ENCODE assay signal across 17 cellular contexts in genomic region chr6:19841181-19841580, GRCh38. TPM values are rescaled to one million over a fixed set of nuclear protein-coding genes. Genes with fewer than 3 reads are reported as not detected.
DNase-seq lines count a peak whose midpoint lies in the region; TF ChIP-seq lines count a peak whose summit lies in the region.
"Had no signal": no experiment of that assay in that cellular context is flagged by ENCODE, and none has a peak within 500 bp of the region (broad histone marks: within the 10 kb centered on the region; RNA-seq: fewer than 3 reads in every experiment).

No MANE protein-coding gene starts in this region.

- DNase-seq in Caki2 (ENCODE audit: low read depth) (peak; percentile 50), neural progenitor cell (ENCODE audit: low spot score) (no peak), osteocyte (ENCODE audit: extremely low spot score, unreplicated experiment) (no peak), hepatic stellate cell (ENCODE audit: low spot score) (no peak)
- no peak for DNase-seq in activated CD4-positive, CD25-positive, alpha-beta regulatory T cell treated with anti-CD3 and anti-CD28 coated beads, Interleukin-2, amount 50 U/mL, for 72 hours
- DNase-seq: dermis blood vessel endothelial cell; hippocampal formation; Kasumi-1; left ventricle myocardium inferior; naive thymus-derived CD4-positive, alpha-beta T cell; NCI-H524 had no signal

- H3K4me1 Mint-ChIP-seq in neural progenitor cell (peaks cover 55% of the 10 kb centered on the region), osteocyte (ENCODE audit: unreplicated experiment) (peaks cover 50% of the 10 kb centered on the region)

- H3K27ac Mint-ChIP-seq in neural progenitor cell: no peak overlapping the region
- H3K27ac Mint-ChIP-seq in osteocyte (ENCODE audit: unreplicated experiment): no peak overlapping the region
- H3K27ac Mint-ChIP-seq: naive thymus-derived CD4-positive, alpha-beta T cell had no signal

- peak overlapping the region; percentile 99 for H3K4me3 Mint-ChIP-seq in neural progenitor cell
- no peak overlapping the region for H3K4me3 Mint-ChIP-seq in osteocyte (ENCODE audit: unreplicated experiment)
- H3K4me3 Mint-ChIP-seq: naive thymus-derived CD4-positive, alpha-beta T cell had no signal

- H3K4me3 ChIP-seq in ectodermal cell (ENCODE audit: insufficient read depth, low read depth, low read length) (no peak overlapping the region), neural progenitor cell (peak overlapping the region; percentile 91)
- H3K4me3 ChIP-seq: GM12878, left ventricle myocardium inferior had no signal

- H3K9me3 ChIP-seq in ectodermal cell (ENCODE audit: control insufficient read depth, low read length): no peaks in the 10 kb centered on the region
- H3K9me3 ChIP-seq in neural progenitor cell (ENCODE audit: low read depth): no peaks in the 10 kb centered on the region
- H3K9me3 ChIP-seq: left ventricle myocardium inferior, right atrium auricular region had no signal

- no peaks in the 10 kb centered on the region for H3K36me3 ChIP-seq in ectodermal cell (ENCODE audit: control insufficient read depth, insufficient read depth, low read length)
- H3K36me3 ChIP-seq in neural progenitor cell: no peaks in the 10 kb centered on the region
- H3K36me3 ChIP-seq: left ventricle myocardium inferior, right atrium auricular region had no signal

- TF ChIP-seq CTCF in neural progenitor cell (IDR thresholded peaks at IDR 0.05) (no peak), osteocyte (IDR thresholded peaks at IDR 0.05) (no peak)

- no peak for TF ChIP-seq RAD21 in Ishikawa (IDR thresholded peaks at IDR 0.05; ENCODE audit: low read depth)

- 61 to 75% methylated on average over 2 of the region's 3 CpGs for WGBS in ectodermal cell, 2 experiments

- H3K9ac ChIP-seq in neural progenitor cell: no peak overlapping the region

- TF ChIP-seq EP300 in Ishikawa (IDR thresholded peaks at IDR 0.05; ENCODE audit: borderline replicate concordance): no peak

- peaks cover 41% of the 10 kb centered on the region for H3F3A ChIP-seq in neural progenitor cell (ENCODE audit: low read depth)

- peak overlapping the region; percentile 96 for H3K4me2 ChIP-seq in neural progenitor cell

- H3K27me3 Mint-ChIP-seq in neural progenitor cell (ENCODE audit: insufficient read depth, low read depth) (peaks cover 8% of the 10 kb centered on the region), osteocyte (ENCODE audit: unreplicated experiment) (no peaks in the 10 kb centered on the region)

- H2AFZ ChIP-seq in neural progenitor cell (replicated peaks): no peak overlapping the region

- H3K79me2 ChIP-seq in neural progenitor cell (ENCODE audit: low read depth): peaks cover 55% of the 10 kb centered on the region

- H3K4me1 ChIP-seq in ectodermal cell (ENCODE audit: control insufficient read depth, insufficient read depth, low read length) (peaks cover 12% of the 10 kb centered on the region), neural progenitor cell (peaks cover 51% of the 10 kb centered on the region)

- H3K27ac ChIP-seq in ectodermal cell (ENCODE audit: insufficient read depth, low read depth, low read length, poor library complexity, severe bottlenecking): peak overlapping the region; percentile 8
- no peak overlapping the region for H3K27ac ChIP-seq in neural progenitor cell
- H3K27ac ChIP-seq: C4-2B, left ventricle myocardium inferior had no signal

- H3K9me3 Mint-ChIP-seq in neural progenitor cell: no peaks in the 10 kb centered on the region
- H3K9me3 Mint-ChIP-seq in osteocyte (ENCODE audit: unreplicated experiment): no peaks in the 10 kb centered on the region

- in situ Hi-C loops in Caki2 (cut with HindIII; ENCODE audit: low pct_unique_long_range_greater_than_20kb, low sequenced_read_pairs): no loop called here

- H3K27me3 ChIP-seq in ectodermal cell (ENCODE audit: control insufficient read depth, insufficient read depth, low read length, poor library complexity, severe bottlenecking) (peaks cover 22% of the 10 kb centered on the region), neural progenitor cell (peaks cover 2% of the 10 kb centered on the region)
- H3K27me3 ChIP-seq: right atrium auricular region had no signal

- H3K36me3 Mint-ChIP-seq in neural progenitor cell (peaks cover 31% of the 10 kb centered on the region), osteocyte (ENCODE audit: unreplicated experiment) (peaks cover 12% of the 10 kb centered on the region)
- H3K36me3 Mint-ChIP-seq: naive thymus-derived CD4-positive, alpha-beta T cell had no signal

- H4K20me1 ChIP-seq in neural progenitor cell (ENCODE audit: low read depth): peaks cover 22% of the 10 kb centered on the region

TF ChIP-seq in Ishikawa, 13 proteins besides CTCF, POLR2A, EP300 and RAD21:
- TF ChIP-seq, protein P1, sequence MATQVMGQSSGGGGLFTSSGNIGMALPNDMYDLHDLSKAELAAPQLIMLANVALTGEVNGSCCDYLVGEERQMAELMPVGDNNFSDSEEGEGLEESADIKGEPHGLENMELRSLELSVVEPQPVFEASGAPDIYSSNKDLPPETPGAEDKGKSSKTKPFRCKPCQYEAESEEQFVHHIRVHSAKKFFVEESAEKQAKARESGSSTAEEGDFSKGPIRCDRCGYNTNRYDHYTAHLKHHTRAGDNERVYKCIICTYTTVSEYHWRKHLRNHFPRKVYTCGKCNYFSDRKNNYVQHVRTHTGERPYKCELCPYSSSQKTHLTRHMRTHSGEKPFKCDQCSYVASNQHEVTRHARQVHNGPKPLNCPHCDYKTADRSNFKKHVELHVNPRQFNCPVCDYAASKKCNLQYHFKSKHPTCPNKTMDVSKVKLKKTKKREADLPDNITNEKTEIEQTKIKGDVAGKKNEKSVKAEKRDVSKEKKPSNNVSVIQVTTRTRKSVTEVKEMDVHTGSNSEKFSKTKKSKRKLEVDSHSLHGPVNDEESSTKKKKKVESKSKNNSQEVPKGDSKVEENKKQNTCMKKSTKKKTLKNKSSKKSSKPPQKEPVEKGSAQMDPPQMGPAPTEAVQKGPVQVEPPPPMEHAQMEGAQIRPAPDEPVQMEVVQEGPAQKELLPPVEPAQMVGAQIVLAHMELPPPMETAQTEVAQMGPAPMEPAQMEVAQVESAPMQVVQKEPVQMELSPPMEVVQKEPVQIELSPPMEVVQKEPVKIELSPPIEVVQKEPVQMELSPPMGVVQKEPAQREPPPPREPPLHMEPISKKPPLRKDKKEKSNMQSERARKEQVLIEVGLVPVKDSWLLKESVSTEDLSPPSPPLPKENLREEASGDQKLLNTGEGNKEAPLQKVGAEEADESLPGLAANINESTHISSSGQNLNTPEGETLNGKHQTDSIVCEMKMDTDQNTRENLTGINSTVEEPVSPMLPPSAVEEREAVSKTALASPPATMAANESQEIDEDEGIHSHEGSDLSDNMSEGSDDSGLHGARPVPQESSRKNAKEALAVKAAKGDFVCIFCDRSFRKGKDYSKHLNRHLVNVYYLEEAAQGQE (IDR thresholded peaks at IDR 0.05; ENCODE audit: low read depth): no peak
- TF ChIP-seq USF1 (IDR thresholded peaks at IDR 0.05): 0 out of 2 replicates have a peak, but pooled peaks have one; percentile 17

RNA-seq across cellular contexts. Expression of gene ID4, which starts 4.0 kb away (rescaled TPM):
- 69.8 and 73.3 TPM in 2 replicates for total RNA-seq in Caki2 (2014; rRNA removed; shearing (Covaris generic); ENCODE audit: low replicate concordance)
- polyA plus RNA-seq in ectodermal cell (2013, experiment 1 of 4): 33.9 TPM
- 32.3 TPM for polyA plus RNA-seq in ectodermal cell (2013, experiment 2 of 4)
- 35.5 TPM for polyA plus RNA-seq in ectodermal cell (2013, experiment 3 of 4)
- polyA plus RNA-seq in ectodermal cell (2013, experiment 4 of 4): 40.3 TPM
- total RNA-seq in neural progenitor cell (ENCODE audit: low replicate concordance) (23.9 and 29.2 TPM in 2 replicates), osteocyte (42.5 and 46.8 TPM in 2 replicates)
- total RNA-seq: activated CD8-positive, alpha-beta memory T cell treated with anti-CD3 and anti-CD28 coated beads for 36 hours; GM12878; naive thymus-derived CD4-positive, alpha-beta T cell had no signal
- polyA plus RNA-seq: naive thymus-derived CD4-positive, alpha-beta T cell had no signal
